In the genomic region with DNA sequence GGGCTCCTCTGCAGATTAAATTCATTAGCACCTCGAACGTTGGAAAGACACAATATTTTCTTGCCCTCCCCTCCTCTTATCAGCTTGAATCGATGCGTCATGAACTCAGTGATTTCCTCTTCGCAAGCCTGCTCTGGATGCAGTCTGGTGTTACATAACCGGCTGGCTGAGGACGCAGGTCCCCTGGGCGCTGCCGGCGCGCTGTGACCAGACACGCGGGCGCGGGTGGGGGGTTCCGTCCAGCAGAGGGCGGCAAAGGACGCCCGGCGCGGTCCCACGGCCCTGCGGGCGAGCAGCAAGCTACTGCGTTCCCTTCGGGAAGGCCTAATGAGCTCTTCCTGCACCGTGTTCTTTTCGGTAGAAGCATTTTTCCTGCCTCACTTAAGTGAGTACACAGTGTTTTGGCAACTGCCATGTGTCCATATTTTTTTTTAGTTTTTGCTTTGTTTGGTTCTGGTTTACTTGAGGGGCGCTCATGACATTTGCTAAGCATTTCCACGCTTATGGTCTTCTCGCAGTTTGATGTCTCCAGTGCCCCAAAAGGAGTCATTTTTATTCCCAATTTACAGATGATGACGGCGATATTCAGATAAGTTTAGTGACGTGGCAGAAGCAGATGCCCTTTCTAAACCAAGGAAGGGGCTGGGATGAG, we compare ENCODE assay signal across 8 cellular contexts.
DNase-seq lines count a peak whose midpoint lies in the region; TF ChIP-seq lines count a peak whose summit lies in the region.

No MANE protein-coding gene starts in this region.

- no peak overlapping the region for H4K8ac ChIP-seq in neuronal stem cell (ENCODE audit: low read depth, low read length)

- H2BK5ac ChIP-seq in neuronal stem cell (ENCODE audit: low read length): no peak overlapping the region

- H3K9ac ChIP-seq in neuronal stem cell (ENCODE audit: low read depth, low read length, poor library complexity) (no peak overlapping the region), subcutaneous abdominal adipose tissue (ENCODE audit: low read length in 5 of 5) (peak overlapping the region in 2 of 5 donors; percentile 32 to 49)

- H2BK120ac ChIP-seq in neuronal stem cell (ENCODE audit: low read depth, low read length): no peak overlapping the region

- TF ChIP-seq CTCF in LNCaP clone FGC (IDR thresholded peaks at IDR 0.05; ENCODE audit: control insufficient read depth, extremely low read depth, insufficient read depth) (peak; percentile 86), foreskin fibroblast (IDR thresholded peaks at IDR 0.05; ENCODE audit: low read depth, low read length) (peak; percentile 82)

- H2BK15ac ChIP-seq in neuronal stem cell (ENCODE audit: low read length): no peak overlapping the region

- no peaks in the 10 kb centered on the region for H3K9me3 ChIP-seq in neuronal stem cell (replicated peaks in 1 of 2; ENCODE audit: control insufficient read depth in 2 of 2, insufficient read depth in 1 of 2, low read depth in 1 of 2, low read length in 2 of 2)
- no peaks in the 10 kb centered on the region for H3K9me3 ChIP-seq in subcutaneous abdominal adipose tissue (ENCODE audit: control insufficient read depth in 5 of 5, low read length in 5 of 5)

- H4K91ac ChIP-seq in neuronal stem cell (ENCODE audit: low read depth, low read length, poor library complexity): no peak overlapping the region

- no peaks in the 10 kb centered on the region for H3K79me1 ChIP-seq in neuronal stem cell (ENCODE audit: low read depth, low read length)

- H3K36me3 ChIP-seq in neuronal stem cell (replicated peaks in 1 of 2; ENCODE audit: control insufficient read depth in 2 of 2, insufficient read depth in 2 of 2, low read length in 2 of 2) (no peaks in the 10 kb centered on the region), subcutaneous abdominal adipose tissue (ENCODE audit: control insufficient read depth in 5 of 5, insufficient read depth in 5 of 5, low read length in 5 of 5) (no peaks in the 10 kb centered on the region)

- no peak overlapping the region for H3K23ac ChIP-seq in neuronal stem cell (ENCODE audit: low read depth, low read length, poor library complexity)

- no peak overlapping the region for H3K27ac ChIP-seq in neuronal stem cell (replicated peaks; ENCODE audit: low read length)
- peak overlapping the region; percentile 9 for H3K27ac ChIP-seq in subcutaneous abdominal adipose tissue (ENCODE audit: low read depth, low read length)

- H3K4ac ChIP-seq in neuronal stem cell (ENCODE audit: low read length): no peak overlapping the region

- H3K4me3 ChIP-seq in LNCaP clone FGC (ENCODE audit: low read depth, low read length) (no peak overlapping the region), foreskin fibroblast (ENCODE audit: low read depth in 1 of 2, low read length in 2 of 2) (peak overlapping the region in 1 of 2 donors; percentile 16), neuronal stem cell (ENCODE audit: low read length in 2 of 2) (no peak overlapping the region), subcutaneous abdominal adipose tissue (ENCODE audit: low read depth in 1 of 5, low read length in 5 of 5) (peak overlapping the region in 4 of 5 donors; percentile 43 to 54 (median 50))

- peaks cover 0 to 56% (median 0%) of the 10 kb centered on the region in 3 experiments for H3K27me3 ChIP-seq in neuronal stem cell (ENCODE audit: control insufficient read depth in 3 of 3, insufficient read depth in 3 of 3, low read depth in 1 of 3, low read length in 3 of 3)
- no peaks in the 10 kb centered on the region for H3K27me3 ChIP-seq in subcutaneous abdominal adipose tissue (ENCODE audit: control insufficient read depth in 5 of 5, insufficient read depth in 4 of 5, low read length in 5 of 5)

- peak overlapping the region; percentile 40 for H3K4me2 ChIP-seq in neuronal stem cell (ENCODE audit: insufficient read depth, low read length, poor library complexity, severe bottlenecking)

- DNase-seq in EH (ENCODE audit: low read depth) (peak; percentile 90), H4 (ENCODE audit: low spot score) (peak; percentile 78), LNCaP clone FGC (ENCODE audit: low read depth) (peak; percentile 31), SHP77 (lab: John Stamatoyannopoulos, UW) (peak; percentile 91 to 93), foreskin fibroblast (peak; percentile 83 to 94), neuronal stem cell (ENCODE audit: low spot score) (peak; percentile 74)
- DNase-seq in activated effector memory CD4-positive, alpha-beta T cell treated with anti-CD3 and anti-CD28 coated beads, Interleukin-2, amount 50 U/mL, for 16 hours: peak; percentile 93

- no peak overlapping the region for H2BK12ac ChIP-seq in neuronal stem cell (ENCODE audit: low read length)

- H2AFZ ChIP-seq in neuronal stem cell (ENCODE audit: low read length): peak overlapping the region; percentile 54

- H2AK5ac ChIP-seq in neuronal stem cell (ENCODE audit: low read depth, low read length): no peak overlapping the region

- no CpG with 5 or more reads among the region's 34 CpGs for WGBS in neuronal stem cell (ENCODE audit: extremely low coverage in 2 of 2, insufficient read length in 2 of 2, insufficient replicate concordance in 1 of 2), 2 donors

- H3K18ac ChIP-seq in neuronal stem cell (ENCODE audit: low read length): no peak overlapping the region

- peaks cover 19 to 22% of the 10 kb centered on the region in 2 donors for H3K4me1 ChIP-seq in neuronal stem cell (ENCODE audit: control insufficient read depth in 2 of 2, insufficient read depth in 1 of 2, low read depth in 1 of 2, low read length in 2 of 2)
- peaks cover 0 to 26% (median 14%) of the 10 kb centered on the region in 5 donors for H3K4me1 ChIP-seq in subcutaneous abdominal adipose tissue (ENCODE audit: control insufficient read depth in 5 of 5, insufficient read depth in 5 of 5, low read length in 5 of 5)

- H3K14ac ChIP-seq in neuronal stem cell (ENCODE audit: low read length): no peak overlapping the region

Comparison
In these comparisons a context has a peak if more than half of its experiments do, and no peak if none do; other contexts are left out.
1. DNase-seq: peak in every context shown above with its lines; median percentile 93 in activated effector memory CD4-positive, alpha-beta T cell treated with anti-CD3 and anti-CD28 coated beads, Interleukin-2, amount 50 U/mL, for 16 hours; 92 in SHP77; 90 in EH; 88 in foreskin fibroblast; 78 in H4; 74 in neuronal stem cell; 31 in LNCaP clone FGC.
2. H3K4me3 ChIP-seq: peak in subcutaneous abdominal adipose tissue (4 of 5); none in LNCaP clone FGC (single experiment) and neuronal stem cell (0 of 2).